8 cellular contexts compared by ENCODE assay signal in genomic region chr2:27705851-27706622, GRCh38. TPM values are rescaled to one million over a fixed set of nuclear protein-coding genes. Genes with fewer than 3 reads are reported as not detected.
DNase-seq lines count a peak whose midpoint lies in the region; ATAC-seq and TF ChIP-seq lines count a peak whose summit lies in the region.

No MANE protein-coding gene starts in this region.

- H3K9me3 ChIP-seq in IMR-90 (ENCODE audit: control insufficient read depth, insufficient read depth, low read length) (no peaks in the 10 kb centered on the region), mammary epithelial cell (replicated peaks; ENCODE audit: insufficient read depth, low read length) (no peaks in the 10 kb centered on the region), mesenchymal stem cell (ENCODE audit: control insufficient read depth, low read length) (no peaks in the 10 kb centered on the region)

- no peak overlapping the region for H3K4me3 Mint-ChIP-seq in immature natural killer cell

- H2BK120ac ChIP-seq in IMR-90 (ENCODE audit: low read depth, low read length): peak overlapping the region; percentile 80
- H2BK120ac ChIP-seq in mesenchymal stem cell (ENCODE audit: low read depth, low read length): no peak overlapping the region

- H3K36me3 ChIP-seq in IMR-90 (ENCODE audit: control insufficient read depth, insufficient read depth, low read length): no peaks in the 10 kb centered on the region
- H3K36me3 ChIP-seq in mammary epithelial cell (ENCODE audit: insufficient read depth, low read length): no peaks in the 10 kb centered on the region
- no peaks in the 10 kb centered on the region for H3K36me3 ChIP-seq in mesenchymal stem cell (ENCODE audit: control insufficient read depth in 1 of 2, insufficient read depth in 2 of 2, low read depth in 1 of 2, low read length in 2 of 2)

- H3K4me2 ChIP-seq in IMR-90 (ENCODE audit: low read depth, low read length): no peak overlapping the region
- peak overlapping the region; percentile 72 for H3K4me2 ChIP-seq in mammary epithelial cell (ENCODE audit: insufficient read depth, low read depth, low read length)
- H3K4me2 ChIP-seq in mesenchymal stem cell (ENCODE audit: low read length, poor library complexity, severe bottlenecking): no peak overlapping the region

- peak overlapping the region; percentile 13; the same call in 1 of the 2 replicates for H4K5ac ChIP-seq in IMR-90 (ENCODE audit: low read depth, low read length)

- H3K27ac Mint-ChIP-seq in immature natural killer cell: no peak overlapping the region

- H2BK20ac ChIP-seq in IMR-90 (ENCODE audit: low read depth, low read length): peak overlapping the region; percentile 84

- peak overlapping the region; percentile 27 for H4K91ac ChIP-seq in IMR-90 (ENCODE audit: insufficient read depth, low read depth, low read length)
- no peak overlapping the region for H4K91ac ChIP-seq in mesenchymal stem cell (ENCODE audit: low read length)

- no peaks in the 10 kb centered on the region for H4K20me1 ChIP-seq in IMR-90 (ENCODE audit: insufficient read depth, low read length)
- no peaks in the 10 kb centered on the region for H4K20me1 ChIP-seq in mammary epithelial cell (ENCODE audit: insufficient read depth, low read length)

- intact Hi-C loops in IMR-90 (cut with micrococcal nuclease) (loop anchor here (10.0 kb wide), 1 partner anchor 859 kb away; no protein-coding TSS in a partner anchor), mammary epithelial cell (cut with micrococcal nuclease) (loop anchor here (1.0 to 10.0 kb wide), 6 partner anchors 14 to 1049 kb away; partner anchors contain the start of genes BABAM2, PPP1CB and RBKS)

- H3K14ac ChIP-seq in IMR-90 (replicated peaks; ENCODE audit: low read depth, low read length): peak overlapping the region; percentile 56
- H3K14ac ChIP-seq in mesenchymal stem cell (ENCODE audit: low read length in 2 of 2): no peak overlapping the region

- H3K27ac ChIP-seq in IMR-90 (ENCODE audit: insufficient read depth, low read length): peak overlapping the region; percentile 53
- H3K27ac ChIP-seq in mammary epithelial cell (ENCODE audit: insufficient read depth, low read depth, low read length): peak overlapping the region; percentile 98
- peak overlapping the region; percentile 85 for H3K27ac ChIP-seq in mesenchymal stem cell (ENCODE audit: low read length, poor library complexity, severe bottlenecking)

- H2BK12ac ChIP-seq in mesenchymal stem cell (ENCODE audit: low read length in 2 of 2): peak overlapping the region in 1 of 2 experiments; percentile 57

- no peaks in the 10 kb centered on the region for H3K79me2 ChIP-seq in mammary epithelial cell (ENCODE audit: insufficient read depth, low read length)

- H3K27me3 ChIP-seq in IMR-90 (ENCODE audit: control insufficient read depth, insufficient read depth, low read length) (no peaks in the 10 kb centered on the region), mammary epithelial cell (ENCODE audit: insufficient read depth, low read length) (no peaks in the 10 kb centered on the region), mesenchymal stem cell (ENCODE audit: control insufficient read depth in 1 of 2, insufficient read depth in 1 of 2, low read length in 2 of 2) (no peaks in the 10 kb centered on the region)

- peak; percentile 94 for DNase-seq in AG10803 (ENCODE audit: low read depth)
- DNase-seq in IMR-90: peak; percentile 99
- peak; percentile 99 for DNase-seq in mammary epithelial cell
- DNase-seq in mesenchymal stem cell: peak; percentile 89
- DNase-seq in T-helper 2 cell: no peak
- DNase-seq in immature natural killer cell: no peak
- no peak for DNase-seq in stimulated activated CD4-positive, alpha-beta T cell treated with anti-CD3 and anti-CD28 coated beads, Interleukin-4, amount 100 ng/mL, for 1 hour

- peak overlapping the region; percentile 71 for H2AFZ ChIP-seq in IMR-90 (replicated peaks; ENCODE audit: low read length, poor library complexity)
- peak overlapping the region; percentile 76 for H2AFZ ChIP-seq in mammary epithelial cell (ENCODE audit: low read depth, low read length)
- H2AFZ ChIP-seq in mesenchymal stem cell (ENCODE audit: low read depth, low read length): no peak overlapping the region

- no peaks in the 10 kb centered on the region for H3K9me3 Mint-ChIP-seq in immature natural killer cell

- H3K9ac ChIP-seq in IMR-90 (ENCODE audit: low read depth, low read length) (no peak overlapping the region), mammary epithelial cell (ENCODE audit: insufficient read depth, low read length) (peak overlapping the region; percentile 85), mesenchymal stem cell (ENCODE audit: low read length) (peak overlapping the region; percentile 86)

- H3K18ac ChIP-seq in IMR-90 (ENCODE audit: low read depth, low read length): peak overlapping the region; percentile 57
- peak overlapping the region in 1 of 2 experiments; percentile 69 for H3K18ac ChIP-seq in mesenchymal stem cell (ENCODE audit: low read depth in 1 of 2, low read length in 2 of 2)

- peak overlapping the region; percentile 53 for H2AK9ac ChIP-seq in IMR-90 (replicated peaks; ENCODE audit: low read depth, low read length, poor library complexity)

- 100% methylated on average over 2 of the region's 4 CpGs; no CpG with 5 or more reads in 1 of the 2 experiments for WGBS in IMR-90 (ENCODE audit: extremely low coverage in 2 of 2, insufficient read length in 1 of 2), 2 experiments
- 0% methylated on average over 4 of the region's 4 CpGs for WGBS in mammary epithelial cell (ENCODE audit: low coverage, missing lambda C conversion rate)
- 57% methylated on average over 4 of the region's 4 CpGs for WGBS in mesenchymal stem cell

- no peak for TF ChIP-seq POLR2A in IMR-90 (IDR thresholded peaks at IDR 0.05; ENCODE audit: low read depth, low read length)

- H3K4ac ChIP-seq in IMR-90 (ENCODE audit: low read depth, low read length) (peak overlapping the region; percentile 83), mesenchymal stem cell (ENCODE audit: low read depth in 1 of 2, low read length in 2 of 2) (no peak overlapping the region)

- CTCF ChIA-PET in IMR-90 (lab: Yijun Ruan, JAX): interaction anchor here (0.5 to 1.8 kb wide), 3 partner anchors 23 to 298 kb away, joined by 3 to 6 read pairs (median 5); no protein-coding TSS in a partner anchor
- CTCF ChIA-PET in mammary epithelial cell (lab: Charles Lee; ENCODE audit: low non-redundant PET): interaction anchor here (0.6 to 1.3 kb wide), 3 partner anchors 17 to 93 kb away, joined by 4 to 7 read pairs (median 6); no protein-coding TSS in a partner anchor

- H4K8ac ChIP-seq in IMR-90 (ENCODE audit: low read depth in 2 of 2, low read length in 2 of 2) (peak overlapping the region in 1 of 2 experiments; percentile 74; a peak in 2 of 4 replicates), mesenchymal stem cell (ENCODE audit: low read length) (peak overlapping the region; percentile 27)

- peak overlapping the region; percentile 14; the same call in 1 of the 2 replicates for H3K23ac ChIP-seq in IMR-90 (ENCODE audit: low read depth, low read length)
- no peak overlapping the region for H3K23ac ChIP-seq in mesenchymal stem cell (ENCODE audit: low read length in 2 of 2)

- H3K79me1 ChIP-seq in IMR-90 (ENCODE audit: low read depth in 1 of 2, low read length in 2 of 2) (0 out of 4 replicates have a peak, but pooled peaks cover 0 to 6% of the 10 kb centered on the region in 2 experiments), mesenchymal stem cell (replicated peaks; ENCODE audit: low read length, poor library complexity, severe bottlenecking) (no peaks in the 10 kb centered on the region)

- H2AK5ac ChIP-seq in IMR-90 (ENCODE audit: low read depth, low read length) (peak overlapping the region; percentile 83), mesenchymal stem cell (ENCODE audit: low read length, severe bottlenecking) (peak overlapping the region; percentile 80)

- TF ChIP-seq CTCF in AG10803 (conservative IDR thresholded peaks at IDR 0.05; ENCODE audit: low read length) (no peak), IMR-90 (conservative IDR thresholded peaks at IDR 0.05; ENCODE audit: low read depth, low read length) (no peak), mammary epithelial cell (conservative IDR thresholded peaks at IDR 0.05 in 1 of 2, IDR thresholded peaks at IDR 0.05 in 1 of 2; ENCODE audit: extremely low read depth in 1 of 2, insufficient read depth in 1 of 2, low read depth in 1 of 2, low read length in 2 of 2) (peak in 1 of 2 donors; percentile 28)

- no peak for TF ChIP-seq RAD21 in IMR-90 (IDR thresholded peaks at IDR 0.05; ENCODE audit: low read length)

- peak overlapping the region; percentile 5; the same call in 1 of the 3 replicates for H2BK15ac ChIP-seq in IMR-90 (ENCODE audit: low read depth, low read length)
- H2BK15ac ChIP-seq in mesenchymal stem cell (ENCODE audit: low read depth, poor library complexity, severe bottlenecking): peak overlapping the region; percentile 76

- dilution Hi-C loops in IMR-90 (cut with HindIII; ENCODE audit: low sequenced_read_pairs, unreplicated experiment): no loop called here
- dilution Hi-C loops in mammary epithelial cell (cut with HindIII; ENCODE audit: low sequenced_read_pairs): loop anchor here (25.0 kb wide), 1 partner anchor 706 kb away; no protein-coding TSS in a partner anchor

- H3K4me3 ChIP-seq in AG10803 (ENCODE audit: low read length) (no peak overlapping the region), IMR-90 (ENCODE audit: insufficient read depth, low read depth, low read length) (no peak overlapping the region), mammary epithelial cell (replicated peaks in 1 of 3; ENCODE audit: insufficient read depth in 1 of 3, low read depth in 2 of 3, low read length in 3 of 3) (no peak overlapping the region), mesenchymal stem cell (ENCODE audit: insufficient read depth in 1 of 2, low read depth in 1 of 2, low read length in 2 of 2) (peak overlapping the region in 1 of 2 experiments; percentile 11)

- peak overlapping the region; percentile 83 for H2BK5ac ChIP-seq in IMR-90 (ENCODE audit: low read depth, low read length, poor library complexity, severe bottlenecking)
- H2BK5ac ChIP-seq in mesenchymal stem cell (ENCODE audit: low read depth, low read length, poor library complexity, severe bottlenecking): no peak overlapping the region

- peaks cover 18% of the 10 kb centered on the region for H3K4me1 ChIP-seq in IMR-90 (ENCODE audit: control insufficient read depth, insufficient read depth, low read length)
- peaks cover 44% of the 10 kb centered on the region for H3K4me1 ChIP-seq in mammary epithelial cell (ENCODE audit: insufficient read depth, low read length)
- peaks cover 12% of the 10 kb centered on the region for H3K4me1 ChIP-seq in mesenchymal stem cell (ENCODE audit: control insufficient read depth, insufficient read depth, low read depth, low read length)

- peaks cover 17% of the 10 kb centered on the region for H3K9me1 ChIP-seq in IMR-90 (ENCODE audit: insufficient read depth, low read length)

- BruUV-seq in IMR-90 (replicated peaks; lab: Mats Ljungman, UMichigan): no TSS peak
- TSS peak; percentile 97 for BruUV-seq in mammary epithelial cell (replicated peaks; lab: Mats Ljungman, UMichigan)

- POLR2A ChIA-PET in IMR-90 (lab: Charles Lee; ENCODE audit: unreplicated experiment): interaction anchor here (0.6 to 0.8 kb wide), 2 partner anchors 13 to 1132 kb away, joined by 3 read pairs; no protein-coding TSS in a partner anchor

- ATAC-seq in IMR-90 (ENCODE audit: low read depth): peak; percentile 67
- no peak for ATAC-seq in GM19452 (IDR thresholded peaks at IDR 0.05; ENCODE audit: unreplicated experiment)

- H3K4me1 Mint-ChIP-seq in immature natural killer cell: peaks cover 4 to 6% of the 10 kb centered on the region in 2 donors

- in situ Hi-C loops in IMR-90 (cut with MboI; ENCODE audit: low sequenced_read_pairs) (no loop called here), mammary epithelial cell (cut with MboI; ENCODE audit: low sequenced_read_pairs in 2 of 2) (loop anchor here in 1 of 2 donors (10.0 kb wide), 1 partner anchor 699 kb away; no protein-coding TSS in a partner anchor)

- H3K27me3 Mint-ChIP-seq in immature natural killer cell (ENCODE audit: low read depth in 3 of 3): no peaks in the 10 kb centered on the region

- H3K56ac ChIP-seq in IMR-90 (ENCODE audit: extremely low read depth, insufficient read depth, low read length): peak overlapping the region; percentile 5; the same call in 1 of the 2 replicates

- no peaks in the 10 kb centered on the region for H3K36me3 Mint-ChIP-seq in immature natural killer cell

RNA-seq across cellular contexts. Expression of gene SLC4A1AP, which starts 42.3 kb away (rescaled TPM):
- total RNA-seq in IMR-90 (2012; rRNA removed) (11.7 and 17.8 TPM in 2 replicates), mammary epithelial cell (10 to 100 TPM; 23.8 to 26.1 TPM)
- polyA plus RNA-seq in IMR-90 (2012; rRNA removed) (13.3 and 13.6 TPM in 2 replicates), mammary epithelial cell (10.9 TPM), immature natural killer cell (10 to 100 TPM; 23.9 to 29.6 (median 27.6) TPM)
- 4.5 and 5.5 TPM in 2 replicates for polyA plus RNA-seq in IMR-90 (2012; cell fraction: cytosol; rRNA removed)
- polyA plus RNA-seq in IMR-90 (2012; cell fraction: nucleus; rRNA removed; ENCODE audit: low replicate concordance): 8.7 and 10.3 TPM in 2 replicates
- polyA minus RNA-seq in mammary epithelial cell: 5.4 TPM
- 21.1 TPM for polyA plus RNA-seq in mesenchymal stem cell (2013, experiment 1 of 2)
- polyA plus RNA-seq in mesenchymal stem cell (2013, experiment 2 of 2): 20.7 TPM

RNA-seq across cellular contexts. Expression of gene SUPT7L, which starts 42.6 kb away (rescaled TPM):
- total RNA-seq in IMR-90 (2012; rRNA removed) (16.7 and 23.1 TPM in 2 replicates), mammary epithelial cell (10 to 100 TPM; 31.2 to 46.2 TPM)
- polyA plus RNA-seq in IMR-90 (2012; rRNA removed) (31.3 and 33.4 TPM in 2 replicates), mammary epithelial cell (28.8 TPM), immature natural killer cell (10 to 100 TPM; 16.1 to 26.5 (median 17.6) TPM)
- polyA plus RNA-seq in IMR-90 (2012; cell fraction: cytosol; rRNA removed): 12.7 and 15.6 TPM in 2 replicates
- polyA plus RNA-seq in IMR-90 (2012; cell fraction: nucleus; rRNA removed; ENCODE audit: low replicate concordance): 61.5 and 126 TPM in 2 replicates
- 13.9 TPM for polyA minus RNA-seq in mammary epithelial cell
- polyA plus RNA-seq in mesenchymal stem cell (2013, experiment 1 of 2): 25.1 TPM
- polyA plus RNA-seq in mesenchymal stem cell (2013, experiment 2 of 2): 25.0 TPM

Comparison
In these comparisons a context has a peak if more than half of its experiments do, and no peak if none do; other contexts are left out.
1. DNase-seq: peak in AG10803 (single experiment), IMR-90 (single experiment), mammary epithelial cell (single experiment) and mesenchymal stem cell (single experiment); none in T-helper 2 cell (0 of 5), immature natural killer cell (0 of 3) and stimulated activated CD4-positive, alpha-beta T cell treated with anti-CD3 and anti-CD28 coated beads, Interleukin-4, amount 100 ng/mL, for 1 hour (single experiment).
2. Peak in every context shown above with its lines, with median percentiles within 50 percentile points of each other: H3K27ac ChIP-seq.